In the genomic region with DNA sequence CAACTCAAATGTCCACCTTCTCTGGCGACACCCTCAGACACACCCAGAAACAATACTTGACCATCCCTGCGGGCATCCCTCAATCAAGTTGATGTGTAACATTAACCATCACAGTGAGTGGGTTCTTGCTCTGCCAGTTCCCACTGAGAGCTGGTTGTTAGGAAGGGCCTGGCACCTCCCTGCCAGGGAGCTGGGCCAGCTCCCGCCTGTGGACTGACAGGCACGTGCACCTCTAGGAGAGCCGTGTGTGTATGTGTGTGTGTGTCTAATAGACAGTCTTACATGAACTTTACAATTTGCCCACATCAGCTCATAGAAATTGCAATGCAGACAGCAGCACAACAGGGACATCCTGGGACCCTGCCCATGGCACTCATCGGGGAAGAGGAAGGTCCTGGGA, we compare ENCODE assay signal across 28 cellular contexts.
"Had no signal": no experiment of that assay in that cellular context is flagged by ENCODE, and none has a peak within 500 bp of the region (broad histone marks: within the 10 kb centered on the region; RNA-seq: fewer than 3 reads in every experiment).

No MANE protein-coding gene starts in this region.

- H3K27me3 ChIP-seq: ascending aorta, breast epithelium, MG63, SJSA1 had no signal

- ATAC-seq: activated CD8-positive, alpha-beta T cell treated with anti-CD3 and anti-CD28 coated beads for 36 hours; activated T-cell treated with anti-CD3 and anti-CD28 coated beads, Interleukin-2, amount 50 U/mL, for 72 hours; activated T-helper 17 cell treated with anti-CD3 and anti-CD28 coated beads, Interleukin-2, amount 50 U/mL, for 72 hours had no signal

- H3K4me3 ChIP-seq: ascending aorta, breast epithelium, MG63, SJSA1 had no signal

- H3K9me3 ChIP-seq: breast epithelium, MG63, SK-N-SH had no signal

- H3K36me3 ChIP-seq: ascending aorta, breast epithelium, MG63, SJSA1 had no signal

- H3K27ac ChIP-seq: ascending aorta, breast epithelium, SJSA1 had no signal

- DNase-seq: activated CD4-positive, alpha-beta T cell treated with anti-CD3 and anti-CD28 coated beads, Interleukin-2, amount 10 ng/mL, durations not matched to agents 24 days and 14 days; activated CD4-positive, alpha-beta T cell treated with anti-CD3 and anti-CD28 coated beads, Interleukin-2, amount 50 U/mL, for 4 hours; activated CD8-positive, alpha-beta T cell treated with anti-CD3 and anti-CD28 coated beads for 36 hours; activated effector memory CD4-positive, alpha-beta T cell treated with anti-CD3 and anti-CD28 coated beads, Interleukin-2, amount 50 U/mL, for 16 hours; activated naive CD4-positive, alpha-beta T cell; activated naive CD4-positive, alpha-beta T cell treated with anti-CD3 and anti-CD28 coated beads, Interleukin-2, amount 50 U/mL, for 16 hours; activated naive CD8-positive, alpha-beta T cell treated with anti-CD3 and anti-CD28 coated beads for 36 hours; activated T-cell treated with anti-CD3 and anti-CD28 coated beads, Interleukin-2, amount 50 U/mL, for 1 hour; activated T-cell treated with anti-CD3 and anti-CD28 coated beads, Interleukin-2, amount 50 U/mL, for 72 hours; amniotic stem cell; central memory CD4-positive, alpha-beta T cell; Karpas-422; KBM-7; MG63; MV-4-11; NCI-H1092; NCI-H1436 treated with DMSO at 0.1 percent for 48 hours; NCI-H1694 treated with DMSO at 0.1 percent for 48 hours; NCI-H2029; NCI-H345; NCI-H524 treated with DMSO at 0.1 percent for 48 hours; OCI-M1; SHP77 treated with DMSO at 0.1 percent for 48 hours; SK-N-SH had no signal

- H3K4me1 ChIP-seq: ascending aorta, breast epithelium, SJSA1 had no signal
